ENCODE assay signal across 1 cellular context in genomic region chr20:4062721-4063606, GRCh38.
TF ChIP-seq lines count a peak whose summit lies in the region.

No MANE protein-coding gene starts in this region.

TF ChIP-seq in GM23338, 12 proteins besides CTCF, POLR2A, EP300 and RAD21:
- TF ChIP-seq POLR2AphosphoS5 (IDR thresholded peaks at IDR 0.05; ENCODE audit: low read depth) (no peak), ZNF462 (CRISPR knock-in tag; IDR thresholded peaks at IDR 0.05) (no peak), ZNF114 (CRISPR knock-in tag; IDR thresholded peaks at IDR 0.05) (no peak), JUNB (IDR thresholded peaks at IDR 0.05; ENCODE audit: unreplicated experiment) (no peak), ETS1 (IDR thresholded peaks at IDR 0.05) (no peak), CREB1 (CRISPR knock-in tag; IDR thresholded peaks at IDR 0.05; ENCODE audit: low read depth) (no peak), EZH2phosphoT487 (IDR thresholded peaks at IDR 0.05; ENCODE audit: unreplicated experiment) (no peak), EZH2 (IDR thresholded peaks at IDR 0.05; ENCODE audit: low read depth, unreplicated experiment) (no peak), REST (IDR thresholded peaks at IDR 0.05; ENCODE audit: unreplicated experiment) (no peak), NANOG (IDR thresholded peaks at IDR 0.05; ENCODE audit: borderline replicate concordance) (no peak)
TF ChIP-seq in GM23338: peak in this region for 0.
